Comparison of ENCODE assay signal across 18 cellular contexts in genomic region chr3:134883697-134884385, GRCh38.
DNase-seq lines count a peak whose midpoint lies in the region; ATAC-seq and TF ChIP-seq lines count a peak whose summit lies in the region.
"Had no signal": no experiment of that assay in that cellular context is flagged by ENCODE, and none has a peak within 500 bp of the region (broad histone marks: within the 10 kb centered on the region; RNA-seq: fewer than 3 reads in every experiment).

No MANE protein-coding gene starts in this region.

- no peaks in the 10 kb centered on the region for H3K9me3 ChIP-seq in GM23248 (ENCODE audit: low read depth)
- no peaks in the 10 kb centered on the region for H3K9me3 ChIP-seq in psoas muscle
- no peaks in the 10 kb centered on the region for H3K9me3 ChIP-seq in right atrium auricular region

- 50 to 53% methylated on average over 5 of the region's 5 CpGs for WGBS in GM23248 (ENCODE audit: low coverage in 1 of 2, low lambda C conversion rate in 2 of 2, missing lambda C conversion rate in 2 of 2), 2 experiments
- WGBS in psoas muscle, 3 donors, result 74 to 84% (median 83%) methylated on average over 5 of the region's 5 CpGs

- DNase-seq in GM23248 (peak; percentile 72), astrocyte of the hippocampus (ENCODE audit: low read depth, low spot score) (peak; percentile 25), psoas muscle (peak; percentile 17 to 62), pons (ENCODE audit: low spot score) (no peak), right atrium auricular region (ENCODE audit: low spot score) (no peak)
- no peak for DNase-seq in stimulated activated CD4-positive, alpha-beta T cell treated with anti-CD3 and anti-CD28 coated beads, Interleukin-12 subunit alpha, Interleukin-12 subunit beta, amount 100 ng/mL, for 4 hours
- DNase-seq: COR-L47, DMS53, KBM-7, NCI-H1092, NCI-H1694 treated with DMSO at 0.1 percent for 48 hours, NCI-H446, NCI-H774, Right ventricle myocardium superior had no signal

- H3K27me3 ChIP-seq in GM23248 (replicated peaks; ENCODE audit: insufficient read depth), result no peaks in the 10 kb centered on the region
- no peaks in the 10 kb centered on the region for H3K27me3 ChIP-seq in psoas muscle (ENCODE audit: insufficient read depth in 3 of 3, low read length in 2 of 3)
- H3K27me3 ChIP-seq in right atrium auricular region, result no peaks in the 10 kb centered on the region

- peak; percentile 81 to 95 (median 88) for ATAC-seq in psoas muscle
- ATAC-seq in GM18870 (IDR thresholded peaks at IDR 0.05; ENCODE audit: unreplicated experiment), result no peak
- ATAC-seq: GM23338, SK-N-SH treated with all-trans-retinoic acid at 6 μM for 48 hours had no signal

- peaks cover 3% of the 10 kb centered on the region; the same call in 1 of the 2 replicates for H3F3A ChIP-seq in GM23248 (ENCODE audit: insufficient read depth)

- H3K4me1 ChIP-seq in GM23248 (ENCODE audit: insufficient read depth) (peaks cover 5% of the 10 kb centered on the region), psoas muscle (no peaks in the 10 kb centered on the region), right atrium auricular region (no peaks in the 10 kb centered on the region)

- no peaks in the 10 kb centered on the region for H3K9me2 ChIP-seq in GM23248 (ENCODE audit: insufficient read depth)

- H3K27ac ChIP-seq in GM23248 (no peak overlapping the region), psoas muscle (no peak overlapping the region), right atrium auricular region (no peak overlapping the region)
- H3K27ac ChIP-seq: HL-60 had no signal

- TF ChIP-seq CTCF in psoas muscle (IDR thresholded peaks at IDR 0.05) (no peak), right atrium auricular region (IDR thresholded peaks at IDR 0.05) (no peak)

- no peaks in the 10 kb centered on the region for H3K79me2 ChIP-seq in GM23248 (ENCODE audit: insufficient read depth)

- H3K4me2 ChIP-seq in GM23248 (ENCODE audit: unreplicated experiment), result no peak overlapping the region
- H3K4me2 ChIP-seq: GM23338 had no signal

- H3K36me3 ChIP-seq in GM23248 (ENCODE audit: low read depth) (no peaks in the 10 kb centered on the region), psoas muscle (ENCODE audit: insufficient read depth in 1 of 2, low read depth in 1 of 2) (no peaks in the 10 kb centered on the region), right atrium auricular region (no peaks in the 10 kb centered on the region)

- H4K20me1 ChIP-seq in GM23248 (ENCODE audit: insufficient read depth), result no peaks in the 10 kb centered on the region

- in situ Hi-C loops in GM23248 (cut with MboI), result no loop called here

- intact Hi-C loops in psoas muscle (cut with DNase I), result no loop called here

- H2AFZ ChIP-seq in GM23248, result no peak overlapping the region
- H2AFZ ChIP-seq: GM23338 had no signal

- no peak overlapping the region for H3K4me3 ChIP-seq in GM23248
- no peak overlapping the region for H3K4me3 ChIP-seq in psoas muscle
- H3K4me3 ChIP-seq in right atrium auricular region, result no peak overlapping the region
- H3K4me3 ChIP-seq: GM23338 had no signal

- H3K9ac ChIP-seq in GM23248, result no peak overlapping the region

Comparison
In these comparisons a context has a peak if more than half of its experiments do, and no peak if none do; other contexts are left out.
1. DNase-seq: peak in GM23248 (single experiment), astrocyte of the hippocampus (single experiment) and psoas muscle (2 of 2); none in pons (single experiment), right atrium auricular region (single experiment) and stimulated activated CD4-positive, alpha-beta T cell treated with anti-CD3 and anti-CD28 coated beads, Interleukin-12 subunit alpha, Interleukin-12 subunit beta, amount 100 ng/mL, for 4 hours (single experiment).